ENCODE assay signal across 23 cellular contexts in the genomic region with DNA sequence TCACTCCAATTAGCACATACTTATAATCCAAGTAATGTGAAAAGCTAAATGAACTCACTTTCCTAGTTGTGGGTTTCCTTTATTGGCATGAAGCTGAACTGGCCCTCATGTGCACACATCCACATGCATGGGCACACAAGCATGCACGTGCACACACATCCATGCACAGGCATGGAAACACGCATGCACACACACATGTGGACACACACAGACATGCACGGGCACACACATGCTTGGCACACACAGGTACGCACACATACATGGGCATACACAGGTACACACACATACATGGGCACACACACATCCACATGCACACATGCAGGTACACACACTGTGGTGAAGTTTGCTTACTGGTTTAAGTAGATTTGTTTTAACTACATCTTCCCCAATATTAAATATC. TPM values are rescaled to one million over a fixed set of nuclear protein-coding genes. Genes with fewer than 3 reads are reported as not detected.
"Had no signal": no experiment of that assay in that cellular context is flagged by ENCODE, and none has a peak within 500 bp of the region (broad histone marks: within the 10 kb centered on the region; RNA-seq: fewer than 3 reads in every experiment).

No MANE protein-coding gene starts in this region.

- H3K27ac ChIP-seq: gastrocnemius medialis, ovary, right atrium auricular region, suprapubic skin, thyroid gland, uterus had no signal

- H3K27ac Mint-ChIP-seq: naive thymus-derived CD8-positive, alpha-beta T cell; stimulated activated effector memory CD8-positive, alpha-beta T cell treated with anti-CD3 and anti-CD28 coated beads, Interleukin-12 subunit alpha, Interleukin-12 subunit beta, amount 100 ng/mL, for 72 hours; type B pancreatic cell had no signal

- H3K4me1 Mint-ChIP-seq: stimulated activated effector memory CD8-positive, alpha-beta T cell treated with anti-CD3 and anti-CD28 coated beads, Interleukin-12 subunit alpha, Interleukin-12 subunit beta, amount 100 ng/mL, for 72 hours had no signal

- H3K9me3 ChIP-seq: gastrocnemius medialis, heart right ventricle, ovary, right atrium auricular region, suprapubic skin, thyroid gland, uterus had no signal

- H3K4me3 Mint-ChIP-seq: naive thymus-derived CD8-positive, alpha-beta T cell; stimulated activated effector memory CD8-positive, alpha-beta T cell treated with anti-CD3 and anti-CD28 coated beads, Interleukin-12 subunit alpha, Interleukin-12 subunit beta, amount 100 ng/mL, for 72 hours; type B pancreatic cell had no signal

- H3K27me3 Mint-ChIP-seq: type B pancreatic cell had no signal

- H3K4me3 ChIP-seq: dorsolateral prefrontal cortex, gastrocnemius medialis, heart right ventricle, ovary, right atrium auricular region, suprapubic skin, thyroid gland, uterus had no signal

- H3K9me3 Mint-ChIP-seq: naive thymus-derived CD8-positive, alpha-beta T cell; stimulated activated effector memory CD8-positive, alpha-beta T cell treated with anti-CD3 and anti-CD28 coated beads, Interleukin-12 subunit alpha, Interleukin-12 subunit beta, amount 100 ng/mL, for 72 hours; type B pancreatic cell had no signal

- H3K27me3 ChIP-seq: dorsolateral prefrontal cortex, gastrocnemius medialis, heart right ventricle, ovary, right atrium auricular region, suprapubic skin, thyroid gland, uterus had no signal

- DNase-seq: cortex of kidney; dorsolateral prefrontal cortex; effector CD8-positive, alpha-beta T cell; gastrocnemius medialis; heart right ventricle; hypothalamus; kidney glomerular epithelial cell; mammary epithelial cell; naive thymus-derived CD8-positive, alpha-beta T cell; ovary; small intestine; stimulated activated CD4-positive, alpha-beta T cell treated with anti-CD3 and anti-CD28 coated beads, Interleukin-2, amount 100 ng/mL, for 48 hours; stimulated activated CD8-positive, alpha-beta memory T cell treated with anti-CD3 and anti-CD28 coated beads, Interleukin-4, amount 100 ng/mL, for 48 hours; stimulated activated naive CD8-positive, alpha-beta T cell treated with anti-CD3 and anti-CD28 coated beads, Interleukin-15, Interleukin-2, amounts not matched to agents 100 U/mL and 50 U/mL, for 24 hours; thyroid gland; uterus had no signal

- H3K36me3 ChIP-seq: gastrocnemius medialis, heart right ventricle, ovary, right atrium auricular region, suprapubic skin, thyroid gland, uterus had no signal

- H3K36me3 Mint-ChIP-seq: naive thymus-derived CD8-positive, alpha-beta T cell; stimulated activated effector memory CD8-positive, alpha-beta T cell treated with anti-CD3 and anti-CD28 coated beads, Interleukin-12 subunit alpha, Interleukin-12 subunit beta, amount 100 ng/mL, for 72 hours; type B pancreatic cell had no signal

- ATAC-seq: esophagus mucosa; gastrocnemius medialis; naive thymus-derived CD8-positive, alpha-beta T cell; stimulated activated effector memory CD8-positive, alpha-beta T cell treated with anti-CD3 and anti-CD28 coated beads, Interleukin-12 subunit alpha, Interleukin-12 subunit beta, amount 100 ng/mL, for 72 hours; stimulated activated naive CD8-positive, alpha-beta T cell treated with anti-CD3 and anti-CD28 coated beads, Interleukin-15, Interleukin-2, amounts not matched to agents 100 U/mL and 50 U/mL, for 24 hours had no signal

- H3K4me1 ChIP-seq: gastrocnemius medialis, suprapubic skin, uterus had no signal

RNA-seq across cellular contexts. Expression of a gene that starts 23.8 kb away (rescaled TPM):
- total RNA-seq: fibroblast of villous mesenchyme; mononuclear cell; naive thymus-derived CD8-positive, alpha-beta T cell; suprapubic skin had no signal
- polyA plus RNA-seq: naive thymus-derived CD8-positive, alpha-beta T cell had no signal
